23 cellular contexts compared by ENCODE assay signal in the genomic region with DNA sequence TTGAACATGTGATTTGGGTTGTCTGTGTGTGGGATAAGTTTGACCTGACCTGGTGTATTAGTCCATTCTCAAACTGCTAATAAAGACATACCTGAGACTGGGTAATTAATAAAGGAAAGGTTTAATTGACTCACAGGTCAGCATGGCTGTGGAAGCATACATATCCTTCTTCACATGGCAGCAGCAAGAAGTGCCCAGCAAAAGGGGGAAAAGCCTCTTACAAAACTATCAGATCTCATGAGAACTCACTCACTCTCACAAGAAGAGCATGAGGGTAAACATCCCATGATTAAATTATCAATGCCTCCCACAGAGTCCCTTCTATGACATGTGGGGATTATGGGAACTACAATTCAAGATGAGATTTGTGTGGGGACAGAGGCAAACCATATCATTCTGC.
DNase-seq lines count a peak whose midpoint lies in the region; ATAC-seq and TF ChIP-seq lines count a peak whose summit lies in the region.
"Had no signal": no experiment of that assay in that cellular context is flagged by ENCODE, and none has a peak within 500 bp of the region (broad histone marks: within the 10 kb centered on the region; RNA-seq: fewer than 3 reads in every experiment).

No MANE protein-coding gene starts in this region.

- no peak overlapping the region for H3K9ac ChIP-seq in mesendoderm (ENCODE audit: low read length)
- H3K9ac ChIP-seq: BLaER1 treated with 17β-estradiol and CSF1 and Interleukin-3, amounts not matched to agents 10 nM and 100 nM had no signal

- no peak overlapping the region for H3K4ac ChIP-seq in mesendoderm (ENCODE audit: low read depth, low read length)

- H3K4me1 Mint-ChIP-seq in CD8-positive, alpha-beta memory T cell, result no peaks in the 10 kb centered on the region
- H3K4me1 Mint-ChIP-seq in natural killer cell, result no peaks in the 10 kb centered on the region
- H3K4me1 Mint-ChIP-seq: B cell had no signal

- intact Hi-C loops in natural killer cell (cut with micrococcal nuclease), result no loop called here

- no peak for ATAC-seq in natural killer cell
- ATAC-seq: A549; CD8-positive, alpha-beta T cell; GM12878 had no signal

- POLR2A ChIA-PET in CD8-positive, alpha-beta memory T cell (lab: Charles Lee), result no interaction called here

- no peak overlapping the region for H4K8ac ChIP-seq in mesendoderm (ENCODE audit: low read depth, low read length)

- no peak overlapping the region for H3K4me2 ChIP-seq in mesendoderm (ENCODE audit: low read length)
- H3K4me2 ChIP-seq: A549; BLaER1 treated with 17β-estradiol and CSF1 and Interleukin-3, amounts not matched to agents 10 nM and 100 nM had no signal

- H3K27ac ChIP-seq in SJSA1 (no peak overlapping the region), mesendoderm (ENCODE audit: low read depth, low read length) (no peak overlapping the region)
- no peak overlapping the region for H3K27ac ChIP-seq in CD8-positive, alpha-beta memory T cell (ENCODE audit: low read depth, low read length)
- H3K27ac ChIP-seq: 22Rv1; A549; BLaER1 treated with 17β-estradiol and CSF1 and Interleukin-3, amounts not matched to agents 10 nM and 100 nM; C4-2B had no signal

- H3K9me3 ChIP-seq in SJSA1 (replicated peaks), result no peaks in the 10 kb centered on the region; the same call in 1 of the 2 replicates
- H3K9me3 ChIP-seq in CD8-positive, alpha-beta memory T cell (ENCODE audit: low read length), result no peaks in the 10 kb centered on the region

- no peak overlapping the region for H2BK5ac ChIP-seq in mesendoderm (ENCODE audit: low read length)

- H3K4me1 ChIP-seq in SJSA1 (replicated peaks) (no peaks in the 10 kb centered on the region), mesendoderm (ENCODE audit: control insufficient read depth, low read depth, low read length) (no peaks in the 10 kb centered on the region)
- H3K4me1 ChIP-seq in CD8-positive, alpha-beta memory T cell (ENCODE audit: insufficient read depth, low read length), result no peaks in the 10 kb centered on the region
- H3K4me1 ChIP-seq: A549; BLaER1 treated with 17β-estradiol and CSF1 and Interleukin-3, amounts not matched to agents 10 nM and 100 nM had no signal

- no peak for TF ChIP-seq CTCF in natural killer cell (IDR thresholded peaks at IDR 0.05)

- H2BK15ac ChIP-seq in mesendoderm (replicated peaks; ENCODE audit: low read depth), result no peak overlapping the region

- H2AK5ac ChIP-seq in mesendoderm (ENCODE audit: low read length), result no peak overlapping the region

- peaks cover 18% of the 10 kb centered on the region for H3K27me3 ChIP-seq in SJSA1 (replicated peaks)
- no peaks in the 10 kb centered on the region for H3K27me3 ChIP-seq in mesendoderm (ENCODE audit: insufficient read depth, low read length, poor library complexity)
- H3K27me3 ChIP-seq in CD8-positive, alpha-beta memory T cell (ENCODE audit: insufficient read depth, low read length, poor library complexity, severe bottlenecking), result no peaks in the 10 kb centered on the region
- H3K27me3 ChIP-seq: BLaER1 treated with 17β-estradiol and CSF1 and Interleukin-3, amounts not matched to agents 10 nM and 100 nM had no signal

- H3K23ac ChIP-seq in mesendoderm (ENCODE audit: low read length), result no peak overlapping the region

- no peaks in the 10 kb centered on the region for H3K79me1 ChIP-seq in mesendoderm (ENCODE audit: low read length)

- no peak overlapping the region for H3K56ac ChIP-seq in mesendoderm (ENCODE audit: low read length)

- no peak overlapping the region for H3K27ac Mint-ChIP-seq in CD8-positive, alpha-beta memory T cell
- no peak overlapping the region for H3K27ac Mint-ChIP-seq in natural killer cell
- H3K27ac Mint-ChIP-seq: B cell; CD4-positive, alpha-beta T cell; CD8-positive, alpha-beta T cell had no signal

- H3K4me3 Mint-ChIP-seq in CD8-positive, alpha-beta memory T cell, result no peak overlapping the region
- no peak overlapping the region for H3K4me3 Mint-ChIP-seq in natural killer cell
- H3K4me3 Mint-ChIP-seq: B cell; CD4-positive, alpha-beta T cell; CD8-positive, alpha-beta T cell had no signal

- H3K27me3 Mint-ChIP-seq in CD8-positive, alpha-beta memory T cell, result no peaks in the 10 kb centered on the region
- H3K27me3 Mint-ChIP-seq in natural killer cell (ENCODE audit: low read depth in 2 of 2), result no peaks in the 10 kb centered on the region
- H3K27me3 Mint-ChIP-seq: B cell; CD4-positive, alpha-beta T cell had no signal

- H4K5ac ChIP-seq in mesendoderm (ENCODE audit: low read length), result no peak overlapping the region

- CTCF ChIA-PET in CD8-positive, alpha-beta memory T cell (lab: Charles Lee), result no interaction called here

- H3K36me3 Mint-ChIP-seq in CD8-positive, alpha-beta memory T cell, result no peaks in the 10 kb centered on the region
- H3K36me3 Mint-ChIP-seq in natural killer cell, result no peaks in the 10 kb centered on the region
- H3K36me3 Mint-ChIP-seq: CD8-positive, alpha-beta T cell had no signal

- H3K79me2 ChIP-seq in mesendoderm (ENCODE audit: control insufficient read depth, insufficient read depth, low read length), result no peaks in the 10 kb centered on the region

- H3K9me3 Mint-ChIP-seq in CD8-positive, alpha-beta memory T cell, result peaks cover 0 to 4% (median 0%) of the 10 kb centered on the region in 5 donors
- H3K9me3 Mint-ChIP-seq in natural killer cell, result peaks cover 0 to 2% of the 10 kb centered on the region in 2 donors
- H3K9me3 Mint-ChIP-seq: CD4-positive, alpha-beta T cell; CD8-positive, alpha-beta T cell had no signal

- DNase-seq in DMS53 (lab: John Stamatoyannopoulos, UW), result peak; percentile 9
- DNase-seq in DMS53 treated with DMSO at 0.1 percent for 48 hours (lab: John Stamatoyannopoulos, UW; ENCODE audit: unreplicated experiment), result no peak
- peak; percentile 59 to 68 for DNase-seq in SJSA1 (ENCODE audit: low read depth in 1 of 2, low spot score in 2 of 2)
- peak; percentile 15 for DNase-seq in mesendoderm
- DNase-seq in CD8-positive, alpha-beta memory T cell, result no peak
- no peak for DNase-seq in GOT3 (lab: John Stamatoyannopoulos, UW)
- no peak for DNase-seq in natural killer cell
- DNase-seq: AML-193; CD4-positive, alpha-beta T cell; CD8-positive, alpha-beta T cell; COR-L47; DMS 273 treated with DMSO at 0.1 percent for 48 hours; DMS153; DMS79; DND-41; EL; GDM1 had no signal

- H3K4me3 ChIP-seq in SJSA1, result no peak overlapping the region
- no peak overlapping the region for H3K4me3 ChIP-seq in mesendoderm (ENCODE audit: low read length)
- no peak overlapping the region for H3K4me3 ChIP-seq in CD8-positive, alpha-beta memory T cell (ENCODE audit: low read length)
- H3K4me3 ChIP-seq: A549; BLaER1 treated with 17β-estradiol and CSF1 and Interleukin-3, amounts not matched to agents 10 nM and 100 nM; GM12878 had no signal

- no peak overlapping the region for H3K18ac ChIP-seq in mesendoderm (ENCODE audit: low read length)

- H3K36me3 ChIP-seq in SJSA1 (no peaks in the 10 kb centered on the region), mesendoderm (ENCODE audit: control insufficient read depth, insufficient read depth, low read length) (no peaks in the 10 kb centered on the region)
- no peaks in the 10 kb centered on the region for H3K36me3 ChIP-seq in CD8-positive, alpha-beta memory T cell (ENCODE audit: insufficient read depth, low read length)
- H3K36me3 ChIP-seq: BLaER1 treated with 17β-estradiol and CSF1 and Interleukin-3, amounts not matched to agents 10 nM and 100 nM had no signal

- H2BK120ac ChIP-seq in mesendoderm (ENCODE audit: low read depth, low read length), result no peak overlapping the region

Comparison
In these comparisons a context has a peak if more than half of its experiments do, and no peak if none do; other contexts are left out.
1. DNase-seq: peak in DMS53 (single experiment), SJSA1 (2 of 2) and mesendoderm (single experiment); none in DMS53 treated with DMSO at 0.1 percent for 48 hours (single experiment), CD8-positive, alpha-beta memory T cell (0 of 5), GOT3 (single experiment) and natural killer cell (single experiment).